Comparison of ENCODE assay signal across 18 cellular contexts in genomic region chr2:68177541-68177940, GRCh38. TPM values are rescaled to one million over a fixed set of nuclear protein-coding genes. Genes with fewer than 3 reads are reported as not detected.
A peak's percentile ranks its signal among the peaks of the same experiment; 100 is the strongest.
DNase-seq lines count a peak whose midpoint lies in the region; ATAC-seq, FAIRE-seq and TF ChIP-seq lines count a peak whose summit lies in the region.
"Had no signal": no experiment of that assay in that cellular context is flagged by ENCODE, and none has a peak within 500 bp of the region (broad histone marks: within the 10 kb centered on the region; RNA-seq: fewer than 3 reads in every experiment).

No MANE protein-coding gene starts in this region.

- H3K4me2 ChIP-seq in HepG2 (ENCODE audit: low read depth, low read length) = no peak overlapping the region
- H3K4me2 ChIP-seq: BLaER1 had no signal

- DNase-seq in activated CD4-positive, alpha-beta memory T cell treated with anti-CD3 and anti-CD28 coated beads for 36 hours = no peak
- no peak for DNase-seq in activated CD4-positive, alpha-beta memory T cell treated with anti-CD3 and anti-CD28 coated beads, Interleukin-2, amount 10 ng/mL, durations not matched to agents 7 days and 5 days
- DNase-seq in HepG2 (ENCODE audit: low spot score) = no peak
- no peak for DNase-seq in right lobe of liver
- DNase-seq in WERI-Rb-1 = peak; percentile 13
- no peak for DNase-seq in stimulated activated effector memory CD8-positive, alpha-beta T cell treated with anti-CD3 and anti-CD28 coated beads, Interleukin-12 subunit alpha, Interleukin-12 subunit beta, amount 100 ng/mL, for 72 hours (ENCODE audit: low spot score in 2 of 2)
- no peak for DNase-seq in osteocyte (ENCODE audit: extremely low spot score, unreplicated experiment)
- DNase-seq: DND-41, NCI-H1417, NCI-H187 treated with DMSO at 0.1 percent for 48 hours, NCI-H748 treated with DMSO at 0.1 percent for 48 hours, Peyer's patch had no signal

- no TSS peak for BruUV-seq in HepG2 (replicated peaks; lab: Mats Ljungman, UMichigan)

- peaks cover 11% of the 10 kb centered on the region for H3K4me1 Mint-ChIP-seq in activated CD4-positive, alpha-beta memory T cell treated with anti-CD3 and anti-CD28 coated beads for 36 hours (ENCODE audit: low read depth)
- peaks cover 8% of the 10 kb centered on the region for H3K4me1 Mint-ChIP-seq in activated CD4-positive, alpha-beta memory T cell treated with anti-CD3 and anti-CD28 coated beads, Interleukin-2, amount 10 ng/mL, durations not matched to agents 7 days and 5 days
- H3K4me1 Mint-ChIP-seq in stimulated activated effector memory CD8-positive, alpha-beta T cell treated with anti-CD3 and anti-CD28 coated beads, Interleukin-12 subunit alpha, Interleukin-12 subunit beta, amount 100 ng/mL, for 72 hours = peaks cover 5% of the 10 kb centered on the region
- H3K4me1 Mint-ChIP-seq in osteocyte (ENCODE audit: unreplicated experiment) = no peaks in the 10 kb centered on the region

- no peaks in the 10 kb centered on the region for H3K79me2 ChIP-seq in HepG2 (ENCODE audit: insufficient read depth, low read length)

- no peak for FAIRE-seq in HepG2 (lab: Jason Lieb, UNC)
- FAIRE-seq: G401.6, HTR-8/SVneo had no signal

- H3K4me3 Mint-ChIP-seq in activated CD4-positive, alpha-beta memory T cell treated with anti-CD3 and anti-CD28 coated beads for 36 hours = no peak overlapping the region
- H3K4me3 Mint-ChIP-seq in activated CD4-positive, alpha-beta memory T cell treated with anti-CD3 and anti-CD28 coated beads, Interleukin-2, amount 10 ng/mL, durations not matched to agents 7 days and 5 days = no peak overlapping the region
- no peak overlapping the region for H3K4me3 Mint-ChIP-seq in stimulated activated effector memory CD8-positive, alpha-beta T cell treated with anti-CD3 and anti-CD28 coated beads, Interleukin-12 subunit alpha, Interleukin-12 subunit beta, amount 100 ng/mL, for 72 hours
- H3K4me3 Mint-ChIP-seq in osteocyte (ENCODE audit: unreplicated experiment) = no peak overlapping the region

- 50% methylated on average over 2 of the region's 2 CpGs for WGBS in HepG2 (ENCODE audit: low lambda C conversion rate)
- WGBS in right lobe of liver (ENCODE audit: insufficient coverage, low coverage, low lambda C conversion rate, missing lambda C conversion rate) = 83% methylated on average over 1 of the region's 2 CpGs

- H3K4me1 ChIP-seq in HepG2 (ENCODE audit: insufficient read depth, low read length) (no peaks in the 10 kb centered on the region), right lobe of liver (no peaks in the 10 kb centered on the region)
- H3K4me1 ChIP-seq: Peyer's patch had no signal

- no peaks in the 10 kb centered on the region for H3K9me3 Mint-ChIP-seq in activated CD4-positive, alpha-beta memory T cell treated with anti-CD3 and anti-CD28 coated beads for 36 hours
- H3K9me3 Mint-ChIP-seq in activated CD4-positive, alpha-beta memory T cell treated with anti-CD3 and anti-CD28 coated beads, Interleukin-2, amount 10 ng/mL, durations not matched to agents 7 days and 5 days = no peaks in the 10 kb centered on the region
- H3K9me3 Mint-ChIP-seq in stimulated activated effector memory CD8-positive, alpha-beta T cell treated with anti-CD3 and anti-CD28 coated beads, Interleukin-12 subunit alpha, Interleukin-12 subunit beta, amount 100 ng/mL, for 72 hours = no peaks in the 10 kb centered on the region
- no peaks in the 10 kb centered on the region for H3K9me3 Mint-ChIP-seq in osteocyte (ENCODE audit: unreplicated experiment)

- TF ChIP-seq CTCF in HepG2 (CRISPR knock-in tag; IDR thresholded peaks at IDR 0.05) (no peak), right lobe of liver (IDR thresholded peaks at IDR 0.05) (no peak), WERI-Rb-1 (IDR thresholded peaks at IDR 0.05; ENCODE audit: low read depth, low read length) (no peak), osteocyte (IDR thresholded peaks at IDR 0.05) (no peak)

- H3K27ac ChIP-seq in HepG2 (ENCODE audit: extremely low read length, insufficient read depth, low read length) (no peak overlapping the region), right lobe of liver (no peak overlapping the region), WERI-Rb-1 (no peak overlapping the region)
- H3K27ac ChIP-seq: BLaER1, Peyer's patch had no signal

- H3K27me3 ChIP-seq in HepG2 (ENCODE audit: control insufficient read depth in 1 of 2, insufficient read depth in 2 of 2, low read length in 2 of 2) = no peaks in the 10 kb centered on the region
- no peaks in the 10 kb centered on the region for H3K27me3 ChIP-seq in right lobe of liver
- H3K27me3 ChIP-seq in WERI-Rb-1 (ENCODE audit: insufficient read depth, low read depth, severe bottlenecking) = no peaks in the 10 kb centered on the region
- H3K27me3 ChIP-seq: BLaER1, Peyer's patch had no signal

- TF ChIP-seq RAD21 in HepG2 (CRISPR knock-in tag; IDR thresholded peaks at IDR 0.05) = no peak

- no peaks in the 10 kb centered on the region for H3K9me3 ChIP-seq in HepG2 (ENCODE audit: low read length)
- no peaks in the 10 kb centered on the region for H3K9me3 ChIP-seq in right lobe of liver
- no peaks in the 10 kb centered on the region for H3K9me3 ChIP-seq in WERI-Rb-1 (ENCODE audit: severe bottlenecking)
- H3K9me3 ChIP-seq: BLaER1, Peyer's patch had no signal

- CTCF ChIA-PET in activated CD4-positive, alpha-beta memory T cell treated with anti-CD3 and anti-CD28 coated beads for 36 hours (lab: Charles Lee) = interaction anchor here (0.6 to 1.4 kb wide), 2 partner anchors 8 to 1286 kb away, joined by 3 to 5 read pairs; no protein-coding TSS in a partner anchor
- CTCF ChIA-PET in activated CD4-positive, alpha-beta memory T cell treated with anti-CD3 and anti-CD28 coated beads, Interleukin-2, amount 10 ng/mL, durations not matched to agents 7 days and 5 days (lab: Charles Lee) = interaction anchor here (1.2 kb wide), 2 partner anchors 9 to 12 kb away, joined by 3 read pairs; no protein-coding TSS in a partner anchor
- CTCF ChIA-PET in HepG2 (lab: Yijun Ruan, JAX; ENCODE audit: low intra/inter-chr PET ratio, low total read pairs) = no interaction called here

- TF ChIP-seq POLR2A in HepG2 (IDR thresholded peaks at IDR 0.05; ENCODE audit: insufficient read depth in 1 of 2, low read depth in 2 of 2, low read length in 2 of 2) (no peak), right lobe of liver (IDR thresholded peaks at IDR 0.05) (no peak)

- H3K36me3 Mint-ChIP-seq in activated CD4-positive, alpha-beta memory T cell treated with anti-CD3 and anti-CD28 coated beads for 36 hours = peaks cover 36% of the 10 kb centered on the region
- H3K36me3 Mint-ChIP-seq in activated CD4-positive, alpha-beta memory T cell treated with anti-CD3 and anti-CD28 coated beads, Interleukin-2, amount 10 ng/mL, durations not matched to agents 7 days and 5 days (ENCODE audit: low read depth) = peaks cover 46% of the 10 kb centered on the region
- peaks cover 57% of the 10 kb centered on the region for H3K36me3 Mint-ChIP-seq in stimulated activated effector memory CD8-positive, alpha-beta T cell treated with anti-CD3 and anti-CD28 coated beads, Interleukin-12 subunit alpha, Interleukin-12 subunit beta, amount 100 ng/mL, for 72 hours
- H3K36me3 Mint-ChIP-seq in osteocyte (ENCODE audit: unreplicated experiment) = peaks cover 31% of the 10 kb centered on the region

- no peak; the same call in 2 of the 3 replicates for ATAC-seq in HepG2
- no peak for ATAC-seq in right lobe of liver
- ATAC-seq in stimulated activated effector memory CD8-positive, alpha-beta T cell treated with anti-CD3 and anti-CD28 coated beads, Interleukin-12 subunit alpha, Interleukin-12 subunit beta, amount 100 ng/mL, for 72 hours = no peak
- no peak for ATAC-seq in HG02885 (IDR thresholded peaks at IDR 0.05; ENCODE audit: poor library complexity, unreplicated experiment)
- ATAC-seq: HCT116, Right ventricle myocardium inferior had no signal

- no peak overlapping the region for H3K9ac ChIP-seq in HepG2 (ENCODE audit: insufficient read depth, low read depth, low read length)
- H3K9ac ChIP-seq: BLaER1 had no signal

- intact Hi-C loops in activated CD4-positive, alpha-beta memory T cell treated with anti-CD3 and anti-CD28 coated beads for 36 hours (cut with micrococcal nuclease) = no loop called here
- intact Hi-C loops in HepG2 (cut with micrococcal nuclease; ENCODE audit: unreplicated experiment) (no loop called here), right lobe of liver (cut with DNase I) (no loop called here)

- H3K36me3 ChIP-seq in HepG2 (replicated peaks in 1 of 2; ENCODE audit: control insufficient read depth in 1 of 2, insufficient read depth in 2 of 2, low read length in 2 of 2) (peaks cover 7 to 71% of the 10 kb centered on the region in 2 experiments), right lobe of liver (peaks cover 0 to 24% (median 2%) of the 10 kb centered on the region in 4 donors), WERI-Rb-1 (peaks cover 65% of the 10 kb centered on the region)

- H3K4me3 ChIP-seq in HepG2 (replicated peaks in 1 of 3; ENCODE audit: insufficient read depth in 1 of 3, low read depth in 2 of 3, low read length in 3 of 3) = no peak overlapping the region
- no peak overlapping the region for H3K4me3 ChIP-seq in right lobe of liver
- no peak overlapping the region for H3K4me3 ChIP-seq in WERI-Rb-1 (ENCODE audit: low read depth, low read length)
- H3K4me3 ChIP-seq: BLaER1, Peyer's patch had no signal

- POLR2A ChIA-PET in activated CD4-positive, alpha-beta memory T cell treated with anti-CD3 and anti-CD28 coated beads for 36 hours (lab: Charles Lee) = no interaction called here
- POLR2A ChIA-PET in activated CD4-positive, alpha-beta memory T cell treated with anti-CD3 and anti-CD28 coated beads, Interleukin-2, amount 10 ng/mL, durations not matched to agents 7 days and 5 days (lab: Charles Lee) = interaction anchor here (0.8 to 1.3 kb wide), 2 partner anchors 8 to 20 kb away, joined by 4 to 5 read pairs; partner anchors contain the start of gene PNO1
- POLR2A ChIA-PET in HepG2 (lab: Yijun Ruan, JAX) = interaction anchor here (1.0 to 1.7 kb wide), 2 partner anchors 20 to 75 kb away, joined by 3 to 7 read pairs; partner anchors contain the start of genes PNO1 and PPP3R1

- in situ Hi-C loops in HepG2 (cut with HindIII; ENCODE audit: extremely low pct_ligation_motif_present, low pct_unique_long_range_greater_than_20kb) = no loop called here

- peak overlapping the region; percentile 28 for H3K27ac Mint-ChIP-seq in activated CD4-positive, alpha-beta memory T cell treated with anti-CD3 and anti-CD28 coated beads for 36 hours
- no peak overlapping the region for H3K27ac Mint-ChIP-seq in activated CD4-positive, alpha-beta memory T cell treated with anti-CD3 and anti-CD28 coated beads, Interleukin-2, amount 10 ng/mL, durations not matched to agents 7 days and 5 days
- peak overlapping the region; percentile 0 for H3K27ac Mint-ChIP-seq in stimulated activated effector memory CD8-positive, alpha-beta T cell treated with anti-CD3 and anti-CD28 coated beads, Interleukin-12 subunit alpha, Interleukin-12 subunit beta, amount 100 ng/mL, for 72 hours
- no peak overlapping the region for H3K27ac Mint-ChIP-seq in osteocyte (ENCODE audit: unreplicated experiment)

- no peaks in the 10 kb centered on the region for H4K20me1 ChIP-seq in HepG2 (ENCODE audit: insufficient read depth, low read length)

- H3K27me3 Mint-ChIP-seq in activated CD4-positive, alpha-beta memory T cell treated with anti-CD3 and anti-CD28 coated beads for 36 hours = no peaks in the 10 kb centered on the region
- no peaks in the 10 kb centered on the region for H3K27me3 Mint-ChIP-seq in activated CD4-positive, alpha-beta memory T cell treated with anti-CD3 and anti-CD28 coated beads, Interleukin-2, amount 10 ng/mL, durations not matched to agents 7 days and 5 days
- H3K27me3 Mint-ChIP-seq in osteocyte (ENCODE audit: unreplicated experiment) = no peaks in the 10 kb centered on the region

- H2AFZ ChIP-seq in HepG2 (ENCODE audit: low read length) = no peak overlapping the region

- TF ChIP-seq EP300 in HepG2 (IDR thresholded peaks at IDR 0.05; ENCODE audit: low read depth in 2 of 2, low read length in 2 of 2) (no peak), HepG2 (CRISPR knock-in tag; IDR thresholded peaks at IDR 0.05; ENCODE audit: borderline replicate concordance) (no peak)

RNA-seq across cellular contexts. Expression of gene PNO1, which starts 19.9 kb away (rescaled TPM):
- total RNA-seq in activated CD4-positive, alpha-beta memory T cell treated with anti-CD3 and anti-CD28 coated beads for 36 hours = 10 to 100 TPM; 16.3 to 16.4 TPM
- total RNA-seq in activated CD4-positive, alpha-beta memory T cell treated with anti-CD3 and anti-CD28 coated beads, Interleukin-2, amount 10 ng/mL, durations not matched to agents 7 days and 5 days = 1 to 10 TPM; 8.0 to 8.5 TPM
- 48.5 and 68.2 TPM in 2 replicates for total RNA-seq in HepG2 (2016; rRNA removed; fragmentation: Illumina TruSeq; extraction: Trizol)
- 13.1 and 15.0 TPM in 2 replicates for total RNA-seq in HepG2 (2016; cell fraction: cytosol; rRNA removed; fragmentation: Illumina TruSeq; extraction: Trizol; ENCODE audit: low read depth)
- total RNA-seq in HepG2 (2016; cell fraction: insoluble cytoplasmic fraction; rRNA removed; fragmentation: Illumina TruSeq; extraction: Trizol) = 49.6 and 72.8 TPM in 2 replicates
- total RNA-seq in HepG2 (2016; cell fraction: membrane; rRNA removed; fragmentation: Illumina TruSeq; extraction: Trizol) = 25.8 and 28.2 TPM in 2 replicates
- 18.3 and 19.6 TPM in 2 replicates for total RNA-seq in HepG2 (2016; cell fraction: nucleus; rRNA removed; fragmentation: Illumina TruSeq; extraction: Trizol)
- polyA plus RNA-seq in HepG2 (2011; rRNA removed) = 11.6 and 12.8 TPM in 2 replicates
- 9.2 and 12.2 TPM in 2 replicates for polyA plus RNA-seq in HepG2 (2011; cell fraction: cytosol; rRNA removed)
- polyA plus RNA-seq in HepG2 (2011; cell fraction: nucleus; rRNA removed) = 3.6 and 4.4 TPM in 2 replicates
- polyA plus RNA-seq in HepG2 (2012) = 19.2 and 21.4 TPM in 2 replicates
- polyA plus RNA-seq in HepG2 (2016; cell fraction: cytosol; fragmentation: Illumina TruSeq; extraction: Trizol; ENCODE audit: low read depth) = 13.2 and 13.3 TPM in 2 replicates
- 64.7 and 73.1 TPM in 2 replicates for polyA plus RNA-seq in HepG2 (2016; cell fraction: insoluble cytoplasmic fraction; fragmentation: Illumina TruSeq; extraction: Trizol; ENCODE audit: low read depth)
- polyA plus RNA-seq in HepG2 (2016; cell fraction: membrane; fragmentation: Illumina TruSeq; extraction: Trizol; ENCODE audit: low read depth) = 18.4 and 19.1 TPM in 2 replicates
- 29.7 and 31.3 TPM in 2 replicates for polyA plus RNA-seq in HepG2 (2016; cell fraction: nucleus; fragmentation: Illumina TruSeq; extraction: Trizol; ENCODE audit: insufficient read depth, low read depth)
- polyA minus RNA-seq in HepG2 (2011; rRNA and poly(A)+ RNA removed; ENCODE audit: low replicate concordance) = 4.5 and 9.7 TPM in 2 replicates
- polyA minus RNA-seq in HepG2 (2011; cell fraction: cytosol; rRNA and poly(A)+ RNA removed) = 6.2 and 8.3 TPM in 2 replicates
- polyA minus RNA-seq in HepG2 (2011; cell fraction: nucleus; rRNA and poly(A)+ RNA removed) = 5.5 and 6.7 TPM in 2 replicates
- total RNA-seq in right lobe of liver = 10 to 100 TPM in 1 of 6 experiments, 1 to 10 TPM in 5; 4.7 to 12.7 (median 7.8) TPM
- 10.3 and 11.3 TPM in 2 replicates for total RNA-seq in osteocyte

Comparison
In these comparisons a context has a peak if more than half of its experiments do, and no peak if none do; other contexts are left out.
1. H3K27ac Mint-ChIP-seq: peak in activated CD4-positive, alpha-beta memory T cell treated with anti-CD3 and anti-CD28 coated beads for 36 hours (single experiment) and stimulated activated effector memory CD8-positive, alpha-beta T cell treated with anti-CD3 and anti-CD28 coated beads, Interleukin-12 subunit alpha, Interleukin-12 subunit beta, amount 100 ng/mL, for 72 hours (single experiment); none in activated CD4-positive, alpha-beta memory T cell treated with anti-CD3 and anti-CD28 coated beads, Interleukin-2, amount 10 ng/mL, durations not matched to agents 7 days and 5 days (single experiment) and osteocyte (single experiment).